Comparison of ENCODE assay signal across 8 cellular contexts in genomic region chr21:38712076-38712475, GRCh38.
DNase-seq lines count a peak whose midpoint lies in the region; ATAC-seq and TF ChIP-seq lines count a peak whose summit lies in the region.

No MANE protein-coding gene starts in this region.

- H3K27me3 ChIP-seq in breast epithelium (no peaks in the 10 kb centered on the region), brain microvascular endothelial cell (replicated peaks) (no peaks in the 10 kb centered on the region)

- no peaks in the 10 kb centered on the region for H3K9me3 Mint-ChIP-seq in MCF 10A (ENCODE audit: unreplicated experiment)
- H3K9me3 Mint-ChIP-seq in activated naive CD4-positive, alpha-beta T cell treated with anti-CD3 and anti-CD28 coated beads, Interleukin-2, amount 10 ng/mL, durations not matched to agents 7 days and 5 days: no peaks in the 10 kb centered on the region

- TF ChIP-seq CTCF in MCF 10A (IDR thresholded peaks at IDR 0.05; ENCODE audit: unreplicated experiment): peak; percentile 42
- TF ChIP-seq CTCF in breast epithelium (IDR thresholded peaks at IDR 0.05): no peak
- peak; percentile 78 for TF ChIP-seq CTCF in brain microvascular endothelial cell (IDR thresholded peaks at IDR 0.05; ENCODE audit: low read depth, low read length, missing control alignments)
- TF ChIP-seq CTCF in mucosa of descending colon (IDR thresholded peaks at IDR 0.05): peak; percentile 24

- H3K27ac ChIP-seq in breast epithelium (no peak overlapping the region), brain microvascular endothelial cell (no peak overlapping the region)

- DNase-seq in MCF 10A (ENCODE audit: unreplicated experiment) (peak; percentile 61), breast epithelium (ENCODE audit: low spot score in 2 of 2) (no peak), NCI-H2196 treated with DMSO at 0.1 percent for 48 hours (lab: John Stamatoyannopoulos, UW; ENCODE audit: unreplicated experiment) (peak; percentile 54), brain microvascular endothelial cell (peak; percentile 23), mucosa of descending colon (peak in 2 of 3 donors; percentile 38 to 74), NCI-H1048 (lab: John Stamatoyannopoulos, UW) (no peak)
- no peak for DNase-seq in activated naive CD4-positive, alpha-beta T cell treated with anti-CD3 and anti-CD28 coated beads, Interleukin-2, amount 10 ng/mL, durations not matched to agents 7 days and 5 days
- no peak for DNase-seq in activated CD8-positive, alpha-beta memory T cell treated with anti-CD3 and anti-CD28 coated beads, Interleukin-2, amount 50 U/mL, for 48 hours

- no peaks in the 10 kb centered on the region for H3K36me3 Mint-ChIP-seq in MCF 10A (ENCODE audit: insufficient read depth, unreplicated experiment)
- H3K36me3 Mint-ChIP-seq in activated naive CD4-positive, alpha-beta T cell treated with anti-CD3 and anti-CD28 coated beads, Interleukin-2, amount 10 ng/mL, durations not matched to agents 7 days and 5 days: no peaks in the 10 kb centered on the region

- no peaks in the 10 kb centered on the region for H3K9me3 ChIP-seq in breast epithelium
- H3K9me3 ChIP-seq in mucosa of descending colon: no peaks in the 10 kb centered on the region

- no peaks in the 10 kb centered on the region for H3K36me3 ChIP-seq in breast epithelium
- H3K36me3 ChIP-seq in brain microvascular endothelial cell (replicated peaks): no peaks in the 10 kb centered on the region
- no peaks in the 10 kb centered on the region for H3K36me3 ChIP-seq in mucosa of descending colon (ENCODE audit: low read depth)

- in situ Hi-C loops in brain microvascular endothelial cell (cut with HindIII; ENCODE audit: low pct_ligation_motif_present, low sequenced_read_pairs): no loop called here

- POLR2A ChIA-PET in MCF 10A (lab: Yijun Ruan, JAX): interaction anchor here (0.6 to 1.0 kb wide), 4 partner anchors 43 to 759 kb away, joined by 3 to 6 read pairs (median 4); no protein-coding TSS in a partner anchor

- no peak overlapping the region for H3K4me3 Mint-ChIP-seq in MCF 10A (ENCODE audit: unreplicated experiment)
- no peak overlapping the region for H3K4me3 Mint-ChIP-seq in activated naive CD4-positive, alpha-beta T cell treated with anti-CD3 and anti-CD28 coated beads, Interleukin-2, amount 10 ng/mL, durations not matched to agents 7 days and 5 days

- H3K4me1 Mint-ChIP-seq in MCF 10A (ENCODE audit: insufficient read depth, unreplicated experiment): no peaks in the 10 kb centered on the region
- no peaks in the 10 kb centered on the region for H3K4me1 Mint-ChIP-seq in activated naive CD4-positive, alpha-beta T cell treated with anti-CD3 and anti-CD28 coated beads, Interleukin-2, amount 10 ng/mL, durations not matched to agents 7 days and 5 days

- BruUV-seq in MCF 10A (replicated peaks; lab: Mats Ljungman, UMichigan): no TSS peak

- TF ChIP-seq POLR2A in breast epithelium (IDR thresholded peaks at IDR 0.05): no peak

- H3K4me1 ChIP-seq in breast epithelium: no peaks in the 10 kb centered on the region
- H3K4me1 ChIP-seq in mucosa of descending colon (ENCODE audit: low read depth): no peaks in the 10 kb centered on the region

- no peak overlapping the region for H3K4me3 ChIP-seq in breast epithelium
- no peak overlapping the region for H3K4me3 ChIP-seq in brain microvascular endothelial cell (ENCODE audit: low read depth, low read length)
- no peak overlapping the region for H3K4me3 ChIP-seq in mucosa of descending colon

- intact Hi-C loops in MCF 10A (cut with micrococcal nuclease): loop anchor here (1.0 to 2.0 kb wide), 2 partner anchors 43 to 207 kb away; no protein-coding TSS in a partner anchor
- intact Hi-C loops in breast epithelium (cut with DNase I; ENCODE audit: low total_unique reads): no loop called here
- intact Hi-C loops in mucosa of descending colon (cut with DNase I, micrococcal nuclease): no loop called here

- peak; percentile 89 for ATAC-seq in mucosa of descending colon

- CTCF ChIA-PET in MCF 10A (lab: Yijun Ruan, JAX): interaction anchor here (0.6 to 3.5 kb wide), 37 partner anchors 8 to 442 kb away, joined by 3 to 40 read pairs (median 3); no protein-coding TSS in a partner anchor
- CTCF ChIA-PET in activated naive CD4-positive, alpha-beta T cell treated with anti-CD3 and anti-CD28 coated beads, Interleukin-2, amount 10 ng/mL, durations not matched to agents 7 days and 5 days (lab: Charles Lee): interaction anchor here (0.6 to 1.2 kb wide), 3 partner anchors 19 to 208 kb away, joined by 3 to 4 read pairs (median 4); no protein-coding TSS in a partner anchor

- no peaks in the 10 kb centered on the region for H3K27me3 Mint-ChIP-seq in MCF 10A (ENCODE audit: insufficient read depth, unreplicated experiment)
- no peaks in the 10 kb centered on the region for H3K27me3 Mint-ChIP-seq in activated naive CD4-positive, alpha-beta T cell treated with anti-CD3 and anti-CD28 coated beads, Interleukin-2, amount 10 ng/mL, durations not matched to agents 7 days and 5 days

- no peak overlapping the region for H3K27ac Mint-ChIP-seq in MCF 10A (ENCODE audit: low read depth, unreplicated experiment)
- no peak overlapping the region for H3K27ac Mint-ChIP-seq in activated naive CD4-positive, alpha-beta T cell treated with anti-CD3 and anti-CD28 coated beads, Interleukin-2, amount 10 ng/mL, durations not matched to agents 7 days and 5 days

Comparison
In these comparisons a context has a peak if more than half of its experiments do, and no peak if none do; other contexts are left out.
1. DNase-seq: peak in MCF 10A (single experiment), NCI-H2196 treated with DMSO at 0.1 percent for 48 hours (single experiment), brain microvascular endothelial cell (single experiment) and mucosa of descending colon (2 of 3); none in breast epithelium (0 of 2), NCI-H1048 (single experiment), activated naive CD4-positive, alpha-beta T cell treated with anti-CD3 and anti-CD28 coated beads, Interleukin-2, amount 10 ng/mL, durations not matched to agents 7 days and 5 days (single experiment) and activated CD8-positive, alpha-beta memory T cell treated with anti-CD3 and anti-CD28 coated beads, Interleukin-2, amount 50 U/mL, for 48 hours (single experiment).
2. CTCF ChIP-seq: peak in MCF 10A (single experiment), brain microvascular endothelial cell (single experiment) and mucosa of descending colon (single experiment); none in breast epithelium (0 of 3).